16 cellular contexts compared by ENCODE assay signal in the genomic region with DNA sequence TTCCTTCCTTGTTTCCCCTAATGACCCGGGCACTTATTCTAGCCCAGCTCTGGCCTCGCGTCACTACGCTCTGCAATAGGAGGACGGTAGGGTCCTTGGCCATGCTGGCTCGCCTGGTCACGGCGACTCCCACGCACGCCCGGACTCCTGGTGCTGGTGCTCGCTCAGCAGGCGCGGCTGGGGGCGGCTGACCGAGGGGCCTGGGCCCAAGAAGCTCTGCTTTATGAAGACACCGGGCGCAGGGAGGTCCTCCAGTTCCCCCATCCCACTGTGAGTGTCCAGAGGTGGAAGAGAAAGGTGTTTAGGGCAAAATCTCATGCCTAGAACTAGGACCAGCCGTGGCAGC. TPM values are rescaled to one million over a fixed set of nuclear protein-coding genes. Genes with fewer than 3 reads are reported as not detected.
DNase-seq lines count a peak whose midpoint lies in the region; ATAC-seq and TF ChIP-seq lines count a peak whose summit lies in the region.
"Had no signal": no experiment of that assay in that cellular context is flagged by ENCODE, and none has a peak within 500 bp of the region (broad histone marks: within the 10 kb centered on the region; RNA-seq: fewer than 3 reads in every experiment).

No MANE protein-coding gene starts in this region.

- no peak overlapping the region for H2AFZ ChIP-seq in trophoblast cell (ENCODE audit: insufficient read depth, low read length, poor library complexity)
- H2AFZ ChIP-seq: GM23248 had no signal

- no peaks in the 10 kb centered on the region for H3K79me1 ChIP-seq in trophoblast cell (ENCODE audit: low read length)

- no peak for ATAC-seq in HG02763 (IDR thresholded peaks at IDR 0.05; ENCODE audit: unreplicated experiment)
- ATAC-seq: A549 had no signal

- 93 to 96% methylated on average over 6 to 19 of the region's 19 CpGs for WGBS in endodermal cell (ENCODE audit: insufficient coverage in 1 of 2, insufficient read length in 1 of 2), 2 experiments
- WGBS in trophoblast cell (ENCODE audit: extremely low coverage, insufficient coverage, insufficient read length) = no CpG with 5 or more reads among the region's 19 CpGs

- DNase-seq in activated gamma-delta T cell (lab: John Stamatoyannopoulos, UW) = peak; percentile 11
- DNase-seq in activated gamma-delta T cell treated with Interleukin-2 at 50 U/mL for 16 hours = no peak
- peak; percentile 34 for DNase-seq in endodermal cell
- DNase-seq in trophoblast cell = no peak
- DNase-seq in NCI-H1417 (lab: John Stamatoyannopoulos, UW) = no peak
- no peak for DNase-seq in SJCRH30
- DNase-seq: AML-193, GM23248 had no signal

- H3K27me3 Mint-ChIP-seq in endodermal cell (ENCODE audit: insufficient read depth) = no peaks in the 10 kb centered on the region
- H3K27me3 Mint-ChIP-seq: CD4-positive, alpha-beta T cell had no signal

- no peaks in the 10 kb centered on the region for H3K4me1 Mint-ChIP-seq in endodermal cell

- H3K27me3 ChIP-seq in endodermal cell (ENCODE audit: control insufficient read depth, insufficient read depth, low read length, poor library complexity, severe bottlenecking) = no peaks in the 10 kb centered on the region
- H3K27me3 ChIP-seq in trophoblast cell (ENCODE audit: insufficient read depth, low read length) = no peaks in the 10 kb centered on the region
- H3K27me3 ChIP-seq in SJCRH30 = no peaks in the 10 kb centered on the region

- H4K91ac ChIP-seq in trophoblast cell (ENCODE audit: low read depth, low read length) = no peak overlapping the region

- no peak overlapping the region for H3K14ac ChIP-seq in trophoblast cell (ENCODE audit: low read length)

- H3K4ac ChIP-seq in trophoblast cell (ENCODE audit: low read depth, low read length) = no peak overlapping the region

- no peak overlapping the region for H3K23ac ChIP-seq in trophoblast cell (ENCODE audit: low read length)

- no peak overlapping the region for H3K18ac ChIP-seq in trophoblast cell (ENCODE audit: low read length)

- H3K4me3 ChIP-seq in endodermal cell (ENCODE audit: low read length) (no peak overlapping the region), trophoblast cell (ENCODE audit: low read depth, low read length) (no peak overlapping the region), SJCRH30 (no peak overlapping the region)
- H3K4me3 ChIP-seq: A549, GM23248, HAP-1 had no signal

- no peaks in the 10 kb centered on the region for H3K79me2 ChIP-seq in trophoblast cell (ENCODE audit: control insufficient read depth, insufficient read depth, low read length, poor library complexity)

- H3K9me3 ChIP-seq in endodermal cell (ENCODE audit: control insufficient read depth, low read length) (no peaks in the 10 kb centered on the region), trophoblast cell (ENCODE audit: insufficient read depth, low read depth, low read length) (peaks cover 2% of the 10 kb centered on the region), SJCRH30 (replicated peaks) (no peaks in the 10 kb centered on the region)
- H3K9me3 ChIP-seq: A549, Caco-2, HAP-1 had no signal

- H3K9me3 Mint-ChIP-seq in endodermal cell = no peaks in the 10 kb centered on the region
- H3K9me3 Mint-ChIP-seq: CD4-positive, alpha-beta T cell had no signal

- H3K36me3 ChIP-seq in endodermal cell (ENCODE audit: control insufficient read depth, insufficient read depth, low read length) (no peaks in the 10 kb centered on the region), trophoblast cell (ENCODE audit: control insufficient read depth in 1 of 2, insufficient read depth in 2 of 2, low read length in 2 of 2) (no peaks in the 10 kb centered on the region), SJCRH30 (no peaks in the 10 kb centered on the region)
- H3K36me3 ChIP-seq: HAP-1 had no signal

- H3K4me2 ChIP-seq in trophoblast cell (ENCODE audit: low read length) = no peak overlapping the region
- H3K4me2 ChIP-seq: A549 had no signal

- no peak overlapping the region for H2AK5ac ChIP-seq in trophoblast cell (ENCODE audit: low read length)

- H3K4me1 ChIP-seq in endodermal cell (ENCODE audit: control insufficient read depth, insufficient read depth, low read length) (no peaks in the 10 kb centered on the region), trophoblast cell (ENCODE audit: control insufficient read depth in 1 of 2, insufficient read depth in 2 of 2, low read length in 2 of 2) (peaks cover 0 to 4% of the 10 kb centered on the region in 2 experiments), SJCRH30 (no peaks in the 10 kb centered on the region)
- H3K4me1 ChIP-seq: A549, Caco-2, HAP-1 had no signal

- H3K36me3 Mint-ChIP-seq in endodermal cell (ENCODE audit: low read depth) = no peaks in the 10 kb centered on the region

- H3K4me3 Mint-ChIP-seq in endodermal cell = no peak overlapping the region
- H3K4me3 Mint-ChIP-seq: CD4-positive, alpha-beta T cell had no signal

- H3K27ac ChIP-seq in endodermal cell (ENCODE audit: low read depth, low read length) (no peak overlapping the region), trophoblast cell (ENCODE audit: low read depth, low read length) (no peak overlapping the region), SJCRH30 (no peak overlapping the region)
- H3K27ac ChIP-seq: 22Rv1, A549, C4-2B, GM23248, HL-60 had no signal

- no peak overlapping the region for H2BK5ac ChIP-seq in trophoblast cell (ENCODE audit: low read depth, low read length, poor library complexity)

- H3K9ac ChIP-seq in endodermal cell (ENCODE audit: extremely low read depth, low read length, poor library complexity, severe bottlenecking) = no peak overlapping the region
- H3K9ac ChIP-seq in trophoblast cell (ENCODE audit: low read length) = no peak overlapping the region
- H3K9ac ChIP-seq: GM23248 had no signal

- no peak overlapping the region for H2BK120ac ChIP-seq in trophoblast cell (ENCODE audit: insufficient read depth, low read length, poor library complexity)

- H4K12ac ChIP-seq in trophoblast cell (ENCODE audit: low read depth, low read length) = no peak overlapping the region

- H2BK12ac ChIP-seq in trophoblast cell (ENCODE audit: low read length) = peak overlapping the region; percentile 9

- H4K8ac ChIP-seq in trophoblast cell (ENCODE audit: low read depth, low read length) = no peak overlapping the region

- no peak for TF ChIP-seq CTCF in endodermal cell (conservative IDR thresholded peaks at IDR 0.05)

- no peak overlapping the region for H3K27ac Mint-ChIP-seq in endodermal cell
- H3K27ac Mint-ChIP-seq: CD4-positive, alpha-beta T cell had no signal

RNA-seq across cellular contexts. Expression of gene ZNF32, which starts 54.2 kb away (rescaled TPM):
- 10 to 100 TPM; 21.4 to 29.0 TPM for total RNA-seq in endodermal cell
- polyA plus RNA-seq in endodermal cell (2013, experiment 1 of 2) = 45.6 TPM
- 40.1 TPM for polyA plus RNA-seq in endodermal cell (2013, experiment 2 of 2)
- 13.0 and 13.4 TPM in 2 replicates for polyA plus RNA-seq in trophoblast cell (2013)
- total RNA-seq in SJCRH30 (2014; rRNA removed; shearing (Covaris generic)) = 12.0 and 14.8 TPM in 2 replicates

Comparison
In these comparisons a context has a peak if more than half of its experiments do, and no peak if none do; other contexts are left out.
1. DNase-seq: peak in activated gamma-delta T cell (single experiment) and endodermal cell (single experiment); none in activated gamma-delta T cell treated with Interleukin-2 at 50 U/mL for 16 hours (single experiment), trophoblast cell (0 of 2), NCI-H1417 (0 of 3) and SJCRH30 (0 of 2).